ENCODE assay signal across 14 cellular contexts in the genomic region with DNA sequence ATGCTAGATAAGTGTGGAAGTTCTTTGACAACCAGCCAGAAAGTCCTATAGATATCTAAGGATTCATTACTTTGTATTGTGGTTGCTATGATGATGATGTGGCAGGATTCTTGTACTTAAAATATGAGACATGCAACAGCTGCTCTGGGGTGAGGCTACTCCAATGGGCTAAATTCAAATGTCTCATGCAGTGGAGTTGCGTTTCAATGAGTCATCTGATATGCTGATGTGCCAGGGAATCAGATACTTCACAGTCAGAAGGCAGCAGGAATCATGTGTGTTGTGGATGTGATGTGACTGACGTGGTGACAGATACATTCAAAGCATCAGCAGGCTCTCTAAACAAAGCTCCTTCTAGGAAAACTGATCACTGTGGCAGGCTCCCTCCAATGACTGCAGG.
A peak's percentile ranks its signal among the peaks of the same experiment; 100 is the strongest.
DNase-seq lines count a peak whose midpoint lies in the region; ATAC-seq, FAIRE-seq and TF ChIP-seq lines count a peak whose summit lies in the region.
"Had no signal": no experiment of that assay in that cellular context is flagged by ENCODE, and none has a peak within 500 bp of the region (broad histone marks: within the 10 kb centered on the region; RNA-seq: fewer than 3 reads in every experiment).

No MANE protein-coding gene starts in this region.

- no peak overlapping the region for H3K27ac Mint-ChIP-seq in nephron progenitor cell
- no peak overlapping the region for H3K27ac Mint-ChIP-seq in activated CD4-positive, alpha-beta memory T cell treated with anti-CD3 and anti-CD28 coated beads, Interleukin-2, amount 10 ng/mL, durations not matched to agents 7 days and 5 days
- no peak overlapping the region for H3K27ac Mint-ChIP-seq in stimulated activated memory B cell treated with anti-CD40 and anti-IgM and Interleukin-4, amounts not matched to agents 10 μg/mL and 1 μg/mL and 100 μg/mL, for 72 hours
- H3K27ac Mint-ChIP-seq: activated CD4-positive, alpha-beta T cell treated with anti-CD3 and anti-CD28 coated beads, Interleukin-2, amount 10 ng/mL, durations not matched to agents 7 days and 5 days; activated naive CD4-positive, alpha-beta T cell treated with anti-CD3 and anti-CD28 coated beads, Interleukin-2, amount 50 U/mL, for 24 hours had no signal

- no peak overlapping the region for H3K4me3 ChIP-seq in psoas muscle
- H3K4me3 ChIP-seq: pancreas, thoracic aorta had no signal

- H3K27ac ChIP-seq in psoas muscle, result peak overlapping the region; percentile 32
- H3K27ac ChIP-seq: KMS-11, pancreas, thoracic aorta had no signal

- H3K36me3 Mint-ChIP-seq in nephron progenitor cell (ENCODE audit: low read depth), result peaks cover 11% of the 10 kb centered on the region
- H3K36me3 Mint-ChIP-seq in activated CD4-positive, alpha-beta memory T cell treated with anti-CD3 and anti-CD28 coated beads, Interleukin-2, amount 10 ng/mL, durations not matched to agents 7 days and 5 days (ENCODE audit: low read depth), result peaks cover 9% of the 10 kb centered on the region
- H3K36me3 Mint-ChIP-seq in stimulated activated memory B cell treated with anti-CD40 and anti-IgM and Interleukin-4, amounts not matched to agents 10 μg/mL and 1 μg/mL and 100 μg/mL, for 72 hours, result peaks cover 14% of the 10 kb centered on the region

- peaks cover 21% of the 10 kb centered on the region for H3K4me1 Mint-ChIP-seq in nephron progenitor cell
- H3K4me1 Mint-ChIP-seq in activated CD4-positive, alpha-beta memory T cell treated with anti-CD3 and anti-CD28 coated beads, Interleukin-2, amount 10 ng/mL, durations not matched to agents 7 days and 5 days, result no peaks in the 10 kb centered on the region
- no peaks in the 10 kb centered on the region for H3K4me1 Mint-ChIP-seq in stimulated activated memory B cell treated with anti-CD40 and anti-IgM and Interleukin-4, amounts not matched to agents 10 μg/mL and 1 μg/mL and 100 μg/mL, for 72 hours
- H3K4me1 Mint-ChIP-seq: activated CD4-positive, alpha-beta T cell treated with anti-CD3 and anti-CD28 coated beads, Interleukin-2, amount 10 ng/mL, durations not matched to agents 7 days and 5 days; activated naive CD4-positive, alpha-beta T cell treated with anti-CD3 and anti-CD28 coated beads, Interleukin-2, amount 50 U/mL, for 24 hours had no signal

- H3K9me3 ChIP-seq in psoas muscle, result no peaks in the 10 kb centered on the region
- H3K9me3 ChIP-seq: pancreas, thoracic aorta had no signal

- H3K4me1 ChIP-seq in psoas muscle, result no peaks in the 10 kb centered on the region
- H3K4me1 ChIP-seq: pancreas had no signal

- no peak overlapping the region for H3K4me3 Mint-ChIP-seq in nephron progenitor cell
- no peak overlapping the region for H3K4me3 Mint-ChIP-seq in activated CD4-positive, alpha-beta memory T cell treated with anti-CD3 and anti-CD28 coated beads, Interleukin-2, amount 10 ng/mL, durations not matched to agents 7 days and 5 days
- H3K4me3 Mint-ChIP-seq in stimulated activated memory B cell treated with anti-CD40 and anti-IgM and Interleukin-4, amounts not matched to agents 10 μg/mL and 1 μg/mL and 100 μg/mL, for 72 hours, result no peak overlapping the region
- H3K4me3 Mint-ChIP-seq: activated CD4-positive, alpha-beta T cell treated with anti-CD3 and anti-CD28 coated beads, Interleukin-2, amount 10 ng/mL, durations not matched to agents 7 days and 5 days; activated naive CD4-positive, alpha-beta T cell treated with anti-CD3 and anti-CD28 coated beads, Interleukin-2, amount 50 U/mL, for 24 hours had no signal

- 23 to 30% (median 29%) methylated on average over 2 of the region's 2 CpGs for WGBS in psoas muscle, 3 donors

- peaks cover 3% of the 10 kb centered on the region for H3K9me3 Mint-ChIP-seq in nephron progenitor cell
- H3K9me3 Mint-ChIP-seq in activated CD4-positive, alpha-beta memory T cell treated with anti-CD3 and anti-CD28 coated beads, Interleukin-2, amount 10 ng/mL, durations not matched to agents 7 days and 5 days, result no peaks in the 10 kb centered on the region
- H3K9me3 Mint-ChIP-seq in stimulated activated memory B cell treated with anti-CD40 and anti-IgM and Interleukin-4, amounts not matched to agents 10 μg/mL and 1 μg/mL and 100 μg/mL, for 72 hours, result peaks cover 3% of the 10 kb centered on the region
- H3K9me3 Mint-ChIP-seq: activated CD4-positive, alpha-beta T cell treated with anti-CD3 and anti-CD28 coated beads, Interleukin-2, amount 10 ng/mL, durations not matched to agents 7 days and 5 days; activated naive CD4-positive, alpha-beta T cell treated with anti-CD3 and anti-CD28 coated beads, Interleukin-2, amount 50 U/mL, for 24 hours had no signal

- peak; percentile 97 to 99 (median 98) for ATAC-seq in psoas muscle
- ATAC-seq in stimulated activated memory B cell treated with anti-CD40 and anti-IgM and Interleukin-4, amounts not matched to agents 10 μg/mL and 1 μg/mL and 100 μg/mL, for 72 hours, result no peak
- ATAC-seq: pancreas had no signal

- CTCF ChIA-PET in activated CD4-positive, alpha-beta memory T cell treated with anti-CD3 and anti-CD28 coated beads, Interleukin-2, amount 10 ng/mL, durations not matched to agents 7 days and 5 days (lab: Charles Lee), result no interaction called here

- H3K27me3 Mint-ChIP-seq in nephron progenitor cell (ENCODE audit: low read depth, poor library complexity), result no peaks in the 10 kb centered on the region
- no peaks in the 10 kb centered on the region for H3K27me3 Mint-ChIP-seq in activated CD4-positive, alpha-beta memory T cell treated with anti-CD3 and anti-CD28 coated beads, Interleukin-2, amount 10 ng/mL, durations not matched to agents 7 days and 5 days
- no peaks in the 10 kb centered on the region for H3K27me3 Mint-ChIP-seq in stimulated activated memory B cell treated with anti-CD40 and anti-IgM and Interleukin-4, amounts not matched to agents 10 μg/mL and 1 μg/mL and 100 μg/mL, for 72 hours
- H3K27me3 Mint-ChIP-seq: activated CD4-positive, alpha-beta T cell treated with anti-CD3 and anti-CD28 coated beads, Interleukin-2, amount 10 ng/mL, durations not matched to agents 7 days and 5 days; activated naive CD4-positive, alpha-beta T cell treated with anti-CD3 and anti-CD28 coated beads, Interleukin-2, amount 50 U/mL, for 24 hours had no signal

- no peaks in the 10 kb centered on the region for H3K36me3 ChIP-seq in psoas muscle (ENCODE audit: insufficient read depth in 1 of 2, low read depth in 1 of 2)
- H3K36me3 ChIP-seq: pancreas, thoracic aorta had no signal

- FAIRE-seq in RCC 7860 (lab: Jason Lieb, UNC), result no peak
- FAIRE-seq: pancreas had no signal

- H3K27me3 ChIP-seq in psoas muscle (ENCODE audit: insufficient read depth in 3 of 3, low read length in 2 of 3), result no peaks in the 10 kb centered on the region
- H3K27me3 ChIP-seq: pancreas had no signal

- TF ChIP-seq CTCF in psoas muscle (IDR thresholded peaks at IDR 0.05) (no peak), nephron progenitor cell (IDR thresholded peaks at IDR 0.05) (no peak)

- intact Hi-C loops in psoas muscle (cut with DNase I) (no loop called here), posterior cingulate gyrus (cut with DNase I) (no loop called here)

- DNase-seq in EL, result peak; percentile 94
- peak; percentile 70 for DNase-seq in RCC 7860 (ENCODE audit: low spot score)
- peak; percentile 87 for DNase-seq in fibroblast of gingiva (ENCODE audit: low read depth)
- no peak for DNase-seq in psoas muscle
- no peak for DNase-seq in nephron progenitor cell
- no peak for DNase-seq in posterior cingulate gyrus
- DNase-seq in activated CD4-positive, alpha-beta memory T cell treated with anti-CD3 and anti-CD28 coated beads, Interleukin-2, amount 10 ng/mL, durations not matched to agents 7 days and 5 days, result no peak
- DNase-seq: activated CD4-positive, alpha-beta T cell treated with anti-CD3 and anti-CD28 coated beads, Interleukin-2, amount 10 ng/mL, durations not matched to agents 7 days and 5 days; islet precursor cell; pancreas had no signal

- POLR2A ChIA-PET in activated CD4-positive, alpha-beta memory T cell treated with anti-CD3 and anti-CD28 coated beads, Interleukin-2, amount 10 ng/mL, durations not matched to agents 7 days and 5 days (lab: Charles Lee), result no interaction called here

Comparison
In these comparisons a context has a peak if more than half of its experiments do, and no peak if none do; other contexts are left out.
1. DNase-seq: peak in EL (single experiment), RCC 7860 (single experiment) and fibroblast of gingiva (single experiment); none in psoas muscle (0 of 2), nephron progenitor cell (single experiment), posterior cingulate gyrus (0 of 10) and activated CD4-positive, alpha-beta memory T cell treated with anti-CD3 and anti-CD28 coated beads, Interleukin-2, amount 10 ng/mL, durations not matched to agents 7 days and 5 days (single experiment).